Comparison of ENCODE assay signal across 12 cellular contexts in genomic region chr12:46470039-46470627, GRCh38.
DNase-seq lines count a peak whose midpoint lies in the region; ATAC-seq and TF ChIP-seq lines count a peak whose summit lies in the region.
"Had no signal": no experiment of that assay in that cellular context is flagged by ENCODE, and none has a peak within 500 bp of the region (broad histone marks: within the 10 kb centered on the region; RNA-seq: fewer than 3 reads in every experiment).

No MANE protein-coding gene starts in this region.

- CTCF ChIA-PET in GM10248 (lab: Yijun Ruan, JAX): interaction anchor here (1.1 to 2.0 kb wide), 2 partner anchors 14 to 27 kb away, joined by 3 to 9 read pairs; no protein-coding TSS in a partner anchor

- DNase-seq in CMK (ENCODE audit: low read depth): peak; percentile 68
- peak; percentile 19 to 51 for DNase-seq in HL-60 (ENCODE audit: low read depth in 1 of 2, low spot score in 1 of 2)
- peak; percentile 14 for DNase-seq in central memory CD4-positive, alpha-beta T cell
- DNase-seq in SHP77 (lab: John Stamatoyannopoulos, UW): no peak
- no peak for DNase-seq in NCI-H1417 treated with DMSO at 0.1 percent for 48 hours (lab: John Stamatoyannopoulos, UW)
- DNase-seq in SW 1271 (lab: John Stamatoyannopoulos, UW): no peak
- no peak for DNase-seq in GM10248 (ENCODE audit: extremely low spot score)
- DNase-seq: activated CD4-positive, CD25-positive, alpha-beta regulatory T cell; effector CD4-positive, alpha-beta T cell; left cardiac atrium; NCI-H510A had no signal

- H3K27ac ChIP-seq in HL-60 (replicated peaks): no peak overlapping the region; the same call in 1 of the 2 replicates

- POLR2A ChIA-PET in GM10248 (lab: Yijun Ruan, JAX): no interaction called here

- H3K4me3 ChIP-seq in HL-60 (replicated peaks; ENCODE audit: insufficient read depth, low read length): no peak overlapping the region

- H3K27me3 ChIP-seq in HL-60 (ENCODE audit: insufficient read depth, poor library complexity, severe bottlenecking): no peaks in the 10 kb centered on the region

- TF ChIP-seq CTCF in HL-60 (IDR thresholded peaks at IDR 0.05; ENCODE audit: insufficient read depth, low read length) (no peak), GM10248 (IDR thresholded peaks at IDR 0.05; ENCODE audit: control extremely low read depth, extremely low read depth, low read depth, missing control alignments) (no peak)

- peak; percentile 76 for ATAC-seq in GM19395 (IDR thresholded peaks at IDR 0.05; ENCODE audit: unreplicated experiment)
- ATAC-seq: left cardiac atrium had no signal

Comparison
In these comparisons a context has a peak if more than half of its experiments do, and no peak if none do; other contexts are left out.
1. DNase-seq: peak in CMK (single experiment), HL-60 (2 of 2) and central memory CD4-positive, alpha-beta T cell (single experiment); none in SHP77 (0 of 2), NCI-H1417 treated with DMSO at 0.1 percent for 48 hours (single experiment), SW 1271 (0 of 2) and GM10248 (single experiment).